In genomic region chr12:50514526-50515276, GRCh38 we compare ENCODE assay signal across 12 cellular contexts. TPM values are rescaled to one million over a fixed set of nuclear protein-coding genes. Genes with fewer than 3 reads are reported as not detected.
DNase-seq lines count a peak whose midpoint lies in the region; ATAC-seq and TF ChIP-seq lines count a peak whose summit lies in the region.
"Had no signal": no experiment of that assay in that cellular context is flagged by ENCODE, and none has a peak within 500 bp of the region (broad histone marks: within the 10 kb centered on the region; RNA-seq: fewer than 3 reads in every experiment).

No MANE protein-coding gene starts in this region.

- peaks cover 4 to 80% (median 37%) of the 10 kb centered on the region in 12 donors for H3K4me1 ChIP-seq in heart left ventricle

- intact Hi-C loops in CD14-positive monocyte (cut with micrococcal nuclease) (loop anchor here in 1 of 2 donors (1.0 kb wide), 1 partner anchor 8 kb away; no protein-coding TSS in a partner anchor), heart left ventricle (cut with DNase I) (no loop called here)

- WGBS in heart left ventricle, 4 donors, result 77 to 86% (median 82%) methylated on average over 4 of the region's 4 CpGs

- H3K36me3 Mint-ChIP-seq in CD14-positive monocyte (no peaks in the 10 kb centered on the region), T-cell (peaks cover 3% of the 10 kb centered on the region), immature natural killer cell (no peaks in the 10 kb centered on the region)

- H3K4me3 Mint-ChIP-seq in CD14-positive monocyte (peak overlapping the region in 1 of 2 donors; percentile 29), T-cell (peak overlapping the region; percentile 53 to 78 (median 64)), immature natural killer cell (peak overlapping the region; percentile 10 to 42 (median 23))

- TF ChIP-seq CTCF in CD14-positive monocyte (IDR thresholded peaks at IDR 0.05) (no peak), GM20000 (IDR thresholded peaks at IDR 0.05; ENCODE audit: extremely low read depth, missing control alignments) (no peak), heart left ventricle (IDR thresholded peaks at IDR 0.05) (no peak)

- H3K36me3 ChIP-seq in heart left ventricle, result no peaks in the 10 kb centered on the region
- H3K36me3 ChIP-seq: MG63 had no signal

- peaks cover 0 to 2% (median 0%) of the 10 kb centered on the region in 7 donors for H3K9me3 Mint-ChIP-seq in CD14-positive monocyte
- H3K9me3 Mint-ChIP-seq in T-cell, result no peaks in the 10 kb centered on the region
- H3K9me3 Mint-ChIP-seq in immature natural killer cell, result no peaks in the 10 kb centered on the region

- CTCF ChIA-PET in T-cell (lab: Charles Lee), result interaction anchor here in 1 of 2 donors (1.2 kb wide), 1 partner anchor 10 kb away, joined by 6 read pairs; the partner anchor contains the start of gene DIP2B

- H3K27me3 ChIP-seq in heart left ventricle, result no peaks in the 10 kb centered on the region
- H3K27me3 ChIP-seq: MG63 had no signal

- no peak for DNase-seq in CD14-positive monocyte (ENCODE audit: low spot score)
- DNase-seq in T-cell, result peak in 1 of 34 experiments; percentile 23
- no peak for DNase-seq in immature natural killer cell
- DNase-seq in GM19238 (ENCODE audit: insufficient read length, low spot score), result no peak
- DNase-seq in SHP77 (lab: John Stamatoyannopoulos, UW), result no peak
- no peak for DNase-seq in GM20000 (ENCODE audit: low spot score)
- no peak for DNase-seq in heart left ventricle
- DNase-seq: MG63, small intestine had no signal

- H3K27ac ChIP-seq in heart left ventricle, result peak overlapping the region in 1 of 12 donors; percentile 66
- H3K27ac ChIP-seq: C4-2B, coronary artery had no signal

- POLR2A ChIA-PET in T-cell (lab: Charles Lee), result interaction anchor here (0.6 to 1.0 kb wide), 2 partner anchors 24 to 1308 kb away, joined by 3 to 6 read pairs; no protein-coding TSS in a partner anchor

- H3K9me3 ChIP-seq in heart left ventricle, result no peaks in the 10 kb centered on the region
- H3K9me3 ChIP-seq: MG63 had no signal

- H3K27me3 Mint-ChIP-seq in CD14-positive monocyte (ENCODE audit: low read depth in 3 of 3) (no peaks in the 10 kb centered on the region), T-cell (no peaks in the 10 kb centered on the region), immature natural killer cell (ENCODE audit: low read depth in 3 of 3) (peaks cover 0 to 2% (median 0%) of the 10 kb centered on the region in 3 donors)

- H3K4me1 Mint-ChIP-seq in CD14-positive monocyte, result peaks cover 52% of the 10 kb centered on the region
- H3K4me1 Mint-ChIP-seq in T-cell, result peaks cover 52 to 67% (median 65%) of the 10 kb centered on the region in 3 donors
- peaks cover 31 to 42% of the 10 kb centered on the region in 2 donors for H3K4me1 Mint-ChIP-seq in immature natural killer cell

- ATAC-seq in GM18498 (IDR thresholded peaks at IDR 0.05; ENCODE audit: unreplicated experiment) (peak; percentile 44), T-cell (replicated peaks in 1 of 4) (peak; percentile 43 to 82 (median 72)), heart left ventricle (no peak)

- no peak for TF ChIP-seq POLR2A in heart left ventricle (IDR thresholded peaks at IDR 0.05)

- H3K27ac Mint-ChIP-seq in CD14-positive monocyte, result peak overlapping the region in 6 of 7 donors; percentile 37 to 90 (median 80)
- H3K27ac Mint-ChIP-seq in T-cell, result peak overlapping the region; percentile 95 to 98
- H3K27ac Mint-ChIP-seq in immature natural killer cell, result peak overlapping the region in 5 of 6 donors; percentile 2 to 58 (median 35)

- no peak overlapping the region for H3K4me3 ChIP-seq in heart left ventricle
- H3K4me3 ChIP-seq: coronary artery, MG63 had no signal

RNA-seq across cellular contexts. Expression of gene DIP2B, which starts 9.9 kb away (rescaled TPM):
- polyA plus RNA-seq in CD14-positive monocyte (1 to 10 TPM; 3.5 to 6.5 TPM), immature natural killer cell (1 to 10 TPM; 2.0 to 7.2 (median 3.4) TPM), heart left ventricle (1 to 10 TPM; 3.4 to 7.4 TPM)
- total RNA-seq in T-cell (10 to 100 TPM; 27.5 to 46.0 (median 29.6) TPM), heart left ventricle (10 to 100 TPM; 12.0 to 25.0 (median 17.3) TPM)

Comparison
In these comparisons a context has a peak if more than half of its experiments do, and no peak if none do; other contexts are left out.
1. H3K27ac Mint-ChIP-seq: peak in every context shown above with its lines; median percentile 96 in T-cell; 80 in CD14-positive monocyte; 35 in immature natural killer cell.
2. ATAC-seq: peak in GM18498 (single experiment) and T-cell (4 of 4); none in heart left ventricle (0 of 4).